Comparison of ENCODE assay signal across 15 cellular contexts in genomic region chr1:226135709-226136108, GRCh38. TPM values are rescaled to one million over a fixed set of nuclear protein-coding genes. Genes with fewer than 3 reads are reported as not detected.
DNase-seq lines count a peak whose midpoint lies in the region; ATAC-seq and TF ChIP-seq lines count a peak whose summit lies in the region.
"Had no signal": no experiment of that assay in that cellular context is flagged by ENCODE, and none has a peak within 500 bp of the region (broad histone marks: within the 10 kb centered on the region; RNA-seq: fewer than 3 reads in every experiment).

No MANE protein-coding gene starts in this region.

- H3K27me3 ChIP-seq in colonic mucosa: no peaks in the 10 kb centered on the region
- no peaks in the 10 kb centered on the region for H3K27me3 ChIP-seq in mucosa of stomach (ENCODE audit: control insufficient read depth, insufficient read depth, low read length)
- no peaks in the 10 kb centered on the region for H3K27me3 ChIP-seq in upper lobe of right lung

- H3K4me1 ChIP-seq in colonic mucosa: peaks cover 20% of the 10 kb centered on the region
- peaks cover 49% of the 10 kb centered on the region for H3K4me1 ChIP-seq in mucosa of stomach (ENCODE audit: control insufficient read depth, insufficient read depth, low read length)
- peaks cover 9% of the 10 kb centered on the region for H3K4me1 ChIP-seq in upper lobe of right lung

- H3K4me3 ChIP-seq in colonic mucosa (no peak overlapping the region), mucosa of stomach (ENCODE audit: low read length) (no peak overlapping the region), upper lobe of right lung (no peak overlapping the region)

- no peaks in the 10 kb centered on the region for H3K4me1 Mint-ChIP-seq in stimulated activated naive CD8-positive, alpha-beta T cell treated with anti-CD3 and anti-CD28 coated beads, Interleukin-15, amount 100 ng/mL, for 72 hours
- H3K4me1 Mint-ChIP-seq: natural killer cell had no signal

- no peak overlapping the region for H3K4me3 Mint-ChIP-seq in stimulated activated naive CD8-positive, alpha-beta T cell treated with anti-CD3 and anti-CD28 coated beads, Interleukin-15, amount 100 ng/mL, for 72 hours
- H3K4me3 Mint-ChIP-seq: activated CD4-positive, alpha-beta memory T cell treated with anti-CD3 and anti-CD28 coated beads for 36 hours; activated naive CD8-positive, alpha-beta T cell treated with anti-CD3 and anti-CD28 coated beads, Interleukin-2, amount 10 ng/mL, durations not matched to agents 7 days and 5 days; natural killer cell; T-cell had no signal

- H3K27ac Mint-ChIP-seq in stimulated activated naive CD8-positive, alpha-beta T cell treated with anti-CD3 and anti-CD28 coated beads, Interleukin-15, amount 100 ng/mL, for 72 hours: no peak overlapping the region
- H3K27ac Mint-ChIP-seq: activated CD4-positive, alpha-beta memory T cell treated with anti-CD3 and anti-CD28 coated beads for 36 hours; activated naive CD8-positive, alpha-beta T cell treated with anti-CD3 and anti-CD28 coated beads, Interleukin-2, amount 10 ng/mL, durations not matched to agents 7 days and 5 days; natural killer cell; T-cell had no signal

- H3K9me3 ChIP-seq in colonic mucosa: no peaks in the 10 kb centered on the region
- H3K9me3 ChIP-seq in mucosa of stomach (ENCODE audit: control insufficient read depth, low read length): no peaks in the 10 kb centered on the region
- no peaks in the 10 kb centered on the region for H3K9me3 ChIP-seq in upper lobe of right lung

- peak overlapping the region; percentile 52 to 57 for H3K9ac ChIP-seq in colonic mucosa (ENCODE audit: low read depth in 2 of 2, low read length in 2 of 2)
- peak overlapping the region; percentile 65 for H3K9ac ChIP-seq in mucosa of stomach (ENCODE audit: low read length)

- H3K9me3 Mint-ChIP-seq in stimulated activated naive CD8-positive, alpha-beta T cell treated with anti-CD3 and anti-CD28 coated beads, Interleukin-15, amount 100 ng/mL, for 72 hours: no peaks in the 10 kb centered on the region
- H3K9me3 Mint-ChIP-seq: activated CD4-positive, alpha-beta memory T cell treated with anti-CD3 and anti-CD28 coated beads for 36 hours; activated naive CD8-positive, alpha-beta T cell treated with anti-CD3 and anti-CD28 coated beads, Interleukin-2, amount 10 ng/mL, durations not matched to agents 7 days and 5 days; natural killer cell; T-cell had no signal

- no peaks in the 10 kb centered on the region for H3K27me3 Mint-ChIP-seq in stimulated activated naive CD8-positive, alpha-beta T cell treated with anti-CD3 and anti-CD28 coated beads, Interleukin-15, amount 100 ng/mL, for 72 hours
- H3K27me3 Mint-ChIP-seq: activated CD4-positive, alpha-beta memory T cell treated with anti-CD3 and anti-CD28 coated beads for 36 hours; activated naive CD8-positive, alpha-beta T cell treated with anti-CD3 and anti-CD28 coated beads, Interleukin-2, amount 10 ng/mL, durations not matched to agents 7 days and 5 days; T-cell had no signal

- ATAC-seq in stimulated activated naive CD8-positive, alpha-beta T cell treated with anti-CD3 and anti-CD28 coated beads, Interleukin-15, Interleukin-2, amounts not matched to agents 100 U/mL and 50 U/mL, for 24 hours: peak; percentile 4
- ATAC-seq in stimulated activated naive CD8-positive, alpha-beta T cell treated with anti-CD3 and anti-CD28 coated beads, Interleukin-15, amount 100 ng/mL, for 72 hours: no peak
- no peak for ATAC-seq in upper lobe of right lung
- no peak for ATAC-seq in GM19467 (IDR thresholded peaks at IDR 0.05; ENCODE audit: unreplicated experiment)
- ATAC-seq: natural killer cell, T-cell had no signal

- H3K36me3 ChIP-seq in colonic mucosa (no peaks in the 10 kb centered on the region), mucosa of stomach (ENCODE audit: control insufficient read depth, insufficient read depth, low read length) (no peaks in the 10 kb centered on the region), upper lobe of right lung (no peaks in the 10 kb centered on the region)

- intact Hi-C loops in colonic mucosa (cut with DNase I) (no loop called here), upper lobe of right lung (cut with DNase I) (no loop called here)

- no peak for TF ChIP-seq CTCF in colonic mucosa (IDR thresholded peaks at IDR 0.05)
- TF ChIP-seq CTCF in upper lobe of right lung (IDR thresholded peaks at IDR 0.05): no peak

- no peak for DNase-seq in stimulated activated naive CD8-positive, alpha-beta T cell treated with anti-CD3 and anti-CD28 coated beads, Interleukin-15, Interleukin-2, amounts not matched to agents 100 U/mL and 50 U/mL, for 24 hours
- DNase-seq in stimulated activated naive CD8-positive, alpha-beta T cell treated with anti-CD3 and anti-CD28 coated beads, Interleukin-15, amount 100 ng/mL, for 72 hours: no peak
- DNase-seq in colonic mucosa (no peak), upper lobe of right lung (no peak), globus pallidus (ENCODE audit: low spot score) (no peak)
- DNase-seq in activated T-cell treated with anti-CD3 and anti-CD28 coated beads, Interleukin-2, amount 50 U/mL, for 48 hours: no peak
- DNase-seq: activated CD4-positive, alpha-beta memory T cell treated with anti-CD3 and anti-CD28 coated beads for 36 hours; activated naive CD8-positive, alpha-beta T cell treated with anti-CD3 and anti-CD28 coated beads, Interleukin-2, amount 10 ng/mL, durations not matched to agents 7 days and 5 days; EL; natural killer cell; NCI-H748 treated with DMSO at 0.1 percent for 48 hours; retina; T-cell had no signal

- H3K27ac ChIP-seq in colonic mucosa (peak overlapping the region; percentile 51), upper lobe of right lung (peak overlapping the region; percentile 17)

RNA-seq across cellular contexts. Expression of gene ACBD3, which starts 50.8 kb away (rescaled TPM):
- total RNA-seq in colonic mucosa (10 to 100 TPM; 46.6 to 61.6 TPM), upper lobe of right lung (42.2 TPM)
